In genomic region chr2:101756266-101756665, GRCh38 we compare ENCODE assay signal across 1 cellular context.
TF ChIP-seq lines count a peak whose summit lies in the region.

No MANE protein-coding gene starts in this region.

TF ChIP-seq in HepG2, 621 proteins besides CTCF, POLR2A, EP300 and RAD21 (continued from another document and continues in another):
- TF ChIP-seq ZNF574 (CRISPR knock-in tag; IDR thresholded peaks at IDR 0.05) (no peak), MYC (CRISPR knock-in tag; IDR thresholded peaks at IDR 0.05; ENCODE audit: borderline replicate concordance) (no peak), ZHX2 (IDR thresholded peaks at IDR 0.05; ENCODE audit: low read depth) (no peak), ZHX2 (CRISPR knock-in tag; IDR thresholded peaks at IDR 0.05; ENCODE audit: borderline replicate concordance) (no peak), BRF2 (CRISPR knock-in tag; IDR thresholded peaks at IDR 0.05) (no peak), ZNF687 (CRISPR knock-in tag; IDR thresholded peaks at IDR 0.05) (no peak), ZNF724P (CRISPR knock-in tag; IDR thresholded peaks at IDR 0.05; ENCODE audit: borderline replicate concordance) (no peak), ZNF740 (CRISPR knock-in tag; IDR thresholded peaks at IDR 0.05) (no peak), MZF1 (CRISPR knock-in tag; IDR thresholded peaks at IDR 0.05; ENCODE audit: borderline replicate concordance) (no peak), HCFC1 (IDR thresholded peaks at IDR 0.05; ENCODE audit: low read depth, low read length) (no peak), SETDB1 (CRISPR knock-in tag; IDR thresholded peaks at IDR 0.05; ENCODE audit: borderline replicate concordance) (no peak), ZNF749 (CRISPR knock-in tag; IDR thresholded peaks at IDR 0.05; ENCODE audit: borderline replicate concordance) (no peak), ZNF570 (CRISPR knock-in tag; IDR thresholded peaks at IDR 0.05; ENCODE audit: borderline replicate concordance) (no peak), NFATC3 (CRISPR knock-in tag; IDR thresholded peaks at IDR 0.05) (no peak), ZNF24 (IDR thresholded peaks at IDR 0.05) (no peak), NFIC (IDR thresholded peaks at IDR 0.05; ENCODE audit: low read length) (no peak), ZNF460 (CRISPR knock-in tag; IDR thresholded peaks at IDR 0.05; ENCODE audit: borderline replicate concordance) (no peak), TRIM22 (IDR thresholded peaks at IDR 0.05) (no peak), NFKB2 (CRISPR knock-in tag; IDR thresholded peaks at IDR 0.05; ENCODE audit: borderline replicate concordance) (no peak), BCLAF1 (IDR thresholded peaks at IDR 0.05) (no peak), ZMAT5 (CRISPR knock-in tag; IDR thresholded peaks at IDR 0.05; ENCODE audit: borderline replicate concordance, low read depth) (no peak), LBX2 (CRISPR knock-in tag; IDR thresholded peaks at IDR 0.05; ENCODE audit: borderline replicate concordance) (no peak), HDAC6 (IDR thresholded peaks at IDR 0.05; ENCODE audit: low read depth, low read length) (no peak), ARID2 (CRISPR knock-in tag; IDR thresholded peaks at IDR 0.05; ENCODE audit: borderline replicate concordance) (no peak), MXD1 (CRISPR knock-in tag; IDR thresholded peaks at IDR 0.05) (no peak), HIC2 (CRISPR knock-in tag; IDR thresholded peaks at IDR 0.05; ENCODE audit: low read depth) (no peak), TGIF2 (CRISPR knock-in tag; IDR thresholded peaks at IDR 0.05) (no peak), MIXL1 (CRISPR knock-in tag; IDR thresholded peaks at IDR 0.05) (peak; percentile 63; the same call in 1 of the 2 replicates), AKAP8 (CRISPR knock-in tag; IDR thresholded peaks at IDR 0.05) (no peak), ZSCAN5A (CRISPR knock-in tag; IDR thresholded peaks at IDR 0.05; ENCODE audit: borderline replicate concordance) (no peak), RFXANK (CRISPR knock-in tag; IDR thresholded peaks at IDR 0.05) (no peak), ZNF143 (CRISPR knock-in tag; IDR thresholded peaks at IDR 0.05) (no peak), ATAD3A (CRISPR knock-in tag; IDR thresholded peaks at IDR 0.05) (no peak), GLI4 (CRISPR knock-in tag; IDR thresholded peaks at IDR 0.05; ENCODE audit: borderline replicate concordance) (no peak)
